Comparison of ENCODE assay signal across 1 cellular context in genomic region chr11:22829231-22830081, GRCh38.
TF ChIP-seq lines count a peak whose summit lies in the region.

SVIP (minus strand) TSS chr11:22829801; CDS start chr11:22829748, 53 bp downstream.

TF ChIP-seq in PFSK-1, 5 proteins besides CTCF, POLR2A, EP300 and RAD21:
- TF ChIP-seq, protein P1, sequence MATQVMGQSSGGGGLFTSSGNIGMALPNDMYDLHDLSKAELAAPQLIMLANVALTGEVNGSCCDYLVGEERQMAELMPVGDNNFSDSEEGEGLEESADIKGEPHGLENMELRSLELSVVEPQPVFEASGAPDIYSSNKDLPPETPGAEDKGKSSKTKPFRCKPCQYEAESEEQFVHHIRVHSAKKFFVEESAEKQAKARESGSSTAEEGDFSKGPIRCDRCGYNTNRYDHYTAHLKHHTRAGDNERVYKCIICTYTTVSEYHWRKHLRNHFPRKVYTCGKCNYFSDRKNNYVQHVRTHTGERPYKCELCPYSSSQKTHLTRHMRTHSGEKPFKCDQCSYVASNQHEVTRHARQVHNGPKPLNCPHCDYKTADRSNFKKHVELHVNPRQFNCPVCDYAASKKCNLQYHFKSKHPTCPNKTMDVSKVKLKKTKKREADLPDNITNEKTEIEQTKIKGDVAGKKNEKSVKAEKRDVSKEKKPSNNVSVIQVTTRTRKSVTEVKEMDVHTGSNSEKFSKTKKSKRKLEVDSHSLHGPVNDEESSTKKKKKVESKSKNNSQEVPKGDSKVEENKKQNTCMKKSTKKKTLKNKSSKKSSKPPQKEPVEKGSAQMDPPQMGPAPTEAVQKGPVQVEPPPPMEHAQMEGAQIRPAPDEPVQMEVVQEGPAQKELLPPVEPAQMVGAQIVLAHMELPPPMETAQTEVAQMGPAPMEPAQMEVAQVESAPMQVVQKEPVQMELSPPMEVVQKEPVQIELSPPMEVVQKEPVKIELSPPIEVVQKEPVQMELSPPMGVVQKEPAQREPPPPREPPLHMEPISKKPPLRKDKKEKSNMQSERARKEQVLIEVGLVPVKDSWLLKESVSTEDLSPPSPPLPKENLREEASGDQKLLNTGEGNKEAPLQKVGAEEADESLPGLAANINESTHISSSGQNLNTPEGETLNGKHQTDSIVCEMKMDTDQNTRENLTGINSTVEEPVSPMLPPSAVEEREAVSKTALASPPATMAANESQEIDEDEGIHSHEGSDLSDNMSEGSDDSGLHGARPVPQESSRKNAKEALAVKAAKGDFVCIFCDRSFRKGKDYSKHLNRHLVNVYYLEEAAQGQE (IDR thresholded peaks at IDR 0.05; ENCODE audit: insufficient read depth in 1 of 2, low read depth in 2 of 2, low read length in 2 of 2), result no peak
- no peak for TF ChIP-seq TAF1 (IDR thresholded peaks at IDR 0.05; ENCODE audit: borderline replicate concordance, insufficient read depth, low read length)
- TF ChIP-seq SIN3A (IDR thresholded peaks at IDR 0.05; ENCODE audit: borderline replicate concordance, insufficient read depth, low read length), result peak; percentile 80; the same call in 1 of the 2 replicates
- peak; percentile 90 for TF ChIP-seq FOXP2 (optimal IDR thresholded peaks at IDR 0.05; ENCODE audit: borderline replicate concordance, extremely low read depth, extremely low read length, insufficient read depth)
- peak; percentile 58; the same call in 1 of the 2 replicates for TF ChIP-seq POLR2AphosphoS5 (IDR thresholded peaks at IDR 0.05; ENCODE audit: low read depth, low read length)
